ENCODE assay signal across 8 cellular contexts in the genomic region with DNA sequence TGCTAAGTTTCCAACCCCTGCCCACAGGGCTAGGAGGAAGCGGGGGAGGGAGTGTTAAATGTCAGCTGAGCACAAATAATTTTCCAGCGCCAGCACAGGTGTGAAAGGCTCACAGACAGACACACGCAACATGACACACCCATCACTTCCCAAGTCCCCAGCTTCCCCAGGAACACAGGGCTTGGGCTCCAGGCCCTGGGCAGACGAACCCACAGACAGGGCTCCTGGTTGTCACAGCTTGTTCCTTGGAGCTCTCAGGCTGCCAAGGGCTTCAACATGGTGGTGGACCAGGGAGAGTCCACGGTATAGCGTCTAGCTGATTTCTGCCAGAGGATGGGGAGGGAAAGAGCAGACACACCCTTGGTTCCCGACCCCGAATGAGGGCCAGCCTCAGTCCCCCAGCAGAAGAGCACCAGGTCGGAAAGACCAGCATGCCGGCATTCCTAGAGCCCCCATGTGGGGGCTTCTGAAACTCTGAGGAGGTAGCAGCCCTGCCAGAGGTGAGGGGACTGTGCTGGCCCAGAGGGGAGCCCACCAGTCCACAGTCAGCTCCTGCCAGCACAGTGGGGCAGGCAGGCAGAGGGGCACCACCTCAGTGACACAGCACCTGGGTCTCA. TPM values are rescaled to one million over a fixed set of nuclear protein-coding genes. Genes with fewer than 3 reads are reported as not detected.
DNase-seq lines count a peak whose midpoint lies in the region; ATAC-seq and TF ChIP-seq lines count a peak whose summit lies in the region.

No MANE protein-coding gene starts in this region.

- peak overlapping the region; percentile 87 to 98 (median 97) for H3K27ac Mint-ChIP-seq in IgD-negative memory B cell
- H3K27ac Mint-ChIP-seq in naive thymus-derived CD8-positive, alpha-beta T cell = peak overlapping the region; percentile 82 to 100 (median 98)

- no peaks in the 10 kb centered on the region for H3K27me3 Mint-ChIP-seq in IgD-negative memory B cell
- peaks cover 0 to 1% (median 0%) of the 10 kb centered on the region in 5 donors for H3K27me3 Mint-ChIP-seq in naive thymus-derived CD8-positive, alpha-beta T cell

- TF ChIP-seq CTCF in C4-2B (conservative IDR thresholded peaks at IDR 0.05) = no peak

- POLR2A ChIA-PET in naive thymus-derived CD8-positive, alpha-beta T cell (lab: Charles Lee) = interaction anchor here (0.9 to 18.2 kb wide), 6 partner anchors 16 to 395 kb away, joined by 3 to 373 read pairs (median 6); a partner anchor contains a TSS

- peak; percentile 53 for DNase-seq in activated CD8-positive, alpha-beta memory T cell treated with anti-CD3 and anti-CD28 coated beads, Interleukin-2, amount 50 U/mL, for 4 hours
- peak in 4 of 10 donors; percentile 33 to 45 (median 36) for DNase-seq in naive thymus-derived CD8-positive, alpha-beta T cell
- DNase-seq in epidermal melanocyte (ENCODE audit: insufficient read length, low spot score) (no peak), AG08396 (ENCODE audit: low spot score) (no peak), pons (ENCODE audit: low spot score) (no peak)

- H3K4me3 Mint-ChIP-seq in IgD-negative memory B cell = peak overlapping the region; percentile 88 to 96 (median 92)
- peak overlapping the region; percentile 91 to 97 (median 95) for H3K4me3 Mint-ChIP-seq in naive thymus-derived CD8-positive, alpha-beta T cell

- no peaks in the 10 kb centered on the region for H3K36me3 Mint-ChIP-seq in IgD-negative memory B cell
- H3K36me3 Mint-ChIP-seq in naive thymus-derived CD8-positive, alpha-beta T cell = peaks cover 0 to 26% (median 7%) of the 10 kb centered on the region in 3 donors

- ATAC-seq in naive thymus-derived CD8-positive, alpha-beta T cell = no peak
- ATAC-seq in HG03521 (IDR thresholded peaks at IDR 0.05; ENCODE audit: unreplicated experiment) = no peak

- peaks cover 30 to 43% (median 40%) of the 10 kb centered on the region in 3 donors for H3K4me1 Mint-ChIP-seq in IgD-negative memory B cell
- H3K4me1 Mint-ChIP-seq in naive thymus-derived CD8-positive, alpha-beta T cell = peaks cover 24 to 70% (median 63%) of the 10 kb centered on the region in 4 donors

- no peaks in the 10 kb centered on the region for H3K9me3 Mint-ChIP-seq in IgD-negative memory B cell
- peaks cover 0 to 2% (median 0%) of the 10 kb centered on the region in 9 donors for H3K9me3 Mint-ChIP-seq in naive thymus-derived CD8-positive, alpha-beta T cell

- H3K27ac ChIP-seq in C4-2B = peak overlapping the region; percentile 96

RNA-seq across cellular contexts. Expression of a gene that starts 1.9 kb away (rescaled TPM):
- 55.6 TPM for polyA plus RNA-seq in IgD-negative memory B cell
- 10 to 100 TPM; 31.5 to 36.5 TPM for total RNA-seq in naive thymus-derived CD8-positive, alpha-beta T cell
- polyA plus RNA-seq in naive thymus-derived CD8-positive, alpha-beta T cell = 100 to 1,000 TPM in 1 of 3 donors, 10 to 100 TPM in 2; 24.3 to 459 (median 60.7) TPM

RNA-seq across cellular contexts. Expression of a gene that starts 5.0 kb away (rescaled TPM):
- not detected for polyA plus RNA-seq in IgD-negative memory B cell
- 1 to 10 TPM; 5.3 to 6.8 TPM for total RNA-seq in naive thymus-derived CD8-positive, alpha-beta T cell
- under 1 TPM in 2 of 3 donors, not detected in 1; 0.50 to 0.64 TPM for polyA plus RNA-seq in naive thymus-derived CD8-positive, alpha-beta T cell

RNA-seq across cellular contexts. Expression of a gene that starts 27.0 kb away (rescaled TPM):
- polyA plus RNA-seq in IgD-negative memory B cell = not detected
- total RNA-seq in naive thymus-derived CD8-positive, alpha-beta T cell = under 1 TPM in 1 of 2 experiments, not detected in 1; 0.22 TPM
- polyA plus RNA-seq in naive thymus-derived CD8-positive, alpha-beta T cell = not detected
